ENCODE assay signal across 23 cellular contexts in the genomic region with DNA sequence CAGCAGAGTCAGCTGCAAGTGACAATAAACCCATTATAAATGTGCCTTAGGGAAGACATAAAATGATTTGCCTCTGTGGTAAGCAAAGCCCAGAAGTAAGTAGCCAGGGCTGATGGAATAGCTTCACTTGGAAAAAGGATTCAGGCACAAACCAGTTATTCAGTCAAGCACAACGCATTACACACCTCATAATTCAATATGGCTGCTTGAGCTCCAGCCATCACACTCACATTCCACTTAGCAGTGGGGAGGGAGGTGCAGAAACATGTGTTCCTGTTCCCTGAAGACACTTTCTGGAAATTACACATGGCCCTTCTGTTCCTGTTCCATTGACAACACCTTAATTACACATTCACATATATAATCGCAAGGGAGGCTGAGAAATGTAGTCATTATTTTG.
"Had no signal": no experiment of that assay in that cellular context is flagged by ENCODE, and none has a peak within 500 bp of the region (broad histone marks: within the 10 kb centered on the region; RNA-seq: fewer than 3 reads in every experiment).

No MANE protein-coding gene starts in this region.

- H3K27ac ChIP-seq: epithelial cell of prostate, gastroesophageal sphincter, heart left ventricle, left lung, right atrium auricular region, skin epidermis, spleen, suprapubic skin had no signal

- H3K27me3 ChIP-seq: gastroesophageal sphincter, hepatocyte, right atrium auricular region had no signal

- DNase-seq: effector CD8-positive, alpha-beta T cell; endodermal cell; foreskin fibroblast; heart left ventricle; left lung; mesenchymal stem cell; naive thymus-derived CD4-positive, alpha-beta T cell; nucleus accumbens; spleen; stimulated activated naive CD4-positive, alpha-beta T cell; stimulated activated naive CD8-positive, alpha-beta T cell treated with anti-CD3 and anti-CD28 coated beads, Interleukin-15, amount 100 ng/mL, for 72 hours; trophoblast cell had no signal

- H3K36me3 ChIP-seq: gastroesophageal sphincter, heart left ventricle, left lung, prostate gland, right atrium auricular region, spleen, suprapubic skin had no signal

- H3K4me2 ChIP-seq: hepatocyte had no signal

- H3K4me1 ChIP-seq: gastroesophageal sphincter, heart left ventricle, left lung, right atrium auricular region, spleen, suprapubic skin had no signal

- H3K9me3 ChIP-seq: heart left ventricle, left lung, mucosa of descending colon, prostate gland, right atrium auricular region, suprapubic skin had no signal

- H3K4me3 ChIP-seq: gastroesophageal sphincter, heart left ventricle, hepatocyte, left lung, mucosa of descending colon, prostate gland, right atrium auricular region, skin epidermis, spleen, suprapubic skin had no signal

- ATAC-seq: esophagus mucosa; gastroesophageal sphincter; heart left ventricle; left lung; naive thymus-derived CD4-positive, alpha-beta T cell; stimulated activated naive CD8-positive, alpha-beta T cell treated with anti-CD3 and anti-CD28 coated beads, Interleukin-15, amount 100 ng/mL, for 72 hours had no signal

- FAIRE-seq: colon, kidney had no signal
